Comparison of ENCODE assay signal across 12 cellular contexts in genomic region chr1:45979074-45979777, GRCh38.
DNase-seq lines count a peak whose midpoint lies in the region; FAIRE-seq and TF ChIP-seq lines count a peak whose summit lies in the region.
"Had no signal": no experiment of that assay in that cellular context is flagged by ENCODE, and none has a peak within 500 bp of the region (broad histone marks: within the 10 kb centered on the region; RNA-seq: fewer than 3 reads in every experiment).

No MANE protein-coding gene starts in this region.

- H3K27me3 ChIP-seq in endothelial cell of umbilical vein (ENCODE audit: control insufficient read depth in 2 of 2, insufficient read depth in 2 of 2, low read length in 2 of 2) (no peaks in the 10 kb centered on the region), sigmoid colon (no peaks in the 10 kb centered on the region)

- H3K9ac ChIP-seq in endothelial cell of umbilical vein (replicated peaks; ENCODE audit: extremely low read depth, insufficient read depth, low read length), result no peak overlapping the region

- no peak for FAIRE-seq in endothelial cell of umbilical vein (lab: Jason Lieb, UNC)

- TF ChIP-seq CTCF in endothelial cell of umbilical vein (IDR thresholded peaks at IDR 0.05; ENCODE audit: extremely low read depth in 1 of 2, insufficient read depth in 1 of 2, low read depth in 1 of 2, low read length in 2 of 2) (no peak), sigmoid colon (IDR thresholded peaks at IDR 0.05) (no peak)

- intact Hi-C loops in endothelial cell of umbilical vein (cut with micrococcal nuclease) (no loop called here), sigmoid colon (cut with DNase I) (no loop called here)

- POLR2A ChIA-PET in endothelial cell of umbilical vein (lab: Charles Lee), result interaction anchor here (0.5 kb wide), 1 partner anchor 8 kb away, joined by 3 read pairs; no protein-coding TSS in a partner anchor

- H3K4me3 ChIP-seq in endothelial cell of umbilical vein (replicated peaks in 1 of 3; ENCODE audit: insufficient read depth in 1 of 3, low read depth in 1 of 3, low read length in 3 of 3) (no peak overlapping the region), sigmoid colon (no peak overlapping the region)

- dilution Hi-C loops in endothelial cell of umbilical vein (cut with MboI; ENCODE audit: extremely low pct_ligation_motif_present, low sequenced_read_pairs), result no loop called here

- H3K4me1 ChIP-seq in endothelial cell of umbilical vein (ENCODE audit: control insufficient read depth, extremely low read depth, insufficient read depth, low read length), result no peaks in the 10 kb centered on the region
- H3K4me1 ChIP-seq in sigmoid colon, result peaks cover 0 to 13% (median 10%) of the 10 kb centered on the region in 4 donors

- H2AFZ ChIP-seq in endothelial cell of umbilical vein (ENCODE audit: low read depth, low read length), result no peak overlapping the region

- H3K4me2 ChIP-seq in endothelial cell of umbilical vein (ENCODE audit: insufficient read depth, low read length), result no peak overlapping the region

- no peaks in the 10 kb centered on the region for H3K9me1 ChIP-seq in endothelial cell of umbilical vein (replicated peaks; ENCODE audit: control insufficient read depth, extremely low read depth, insufficient read depth, low read length)

- 7 to 64% methylated on average over 2 of the region's 2 CpGs for WGBS in sigmoid colon, 2 donors

- H3K79me2 ChIP-seq in endothelial cell of umbilical vein (ENCODE audit: control insufficient read depth, insufficient read depth, low read length), result no peaks in the 10 kb centered on the region

- H4K20me1 ChIP-seq in endothelial cell of umbilical vein (replicated peaks; ENCODE audit: control insufficient read depth, extremely low read depth, insufficient read depth, low read length), result no peaks in the 10 kb centered on the region

- TF ChIP-seq EP300 in sigmoid colon (IDR thresholded peaks at IDR 0.05), result no peak

- CTCF ChIA-PET in endothelial cell of umbilical vein (lab: Charles Lee), result interaction anchor here (0.7 to 0.9 kb wide), 2 partner anchors 244 to 349 kb away, joined by 3 read pairs; no protein-coding TSS in a partner anchor

- TF ChIP-seq POLR2A in endothelial cell of umbilical vein (IDR thresholded peaks at IDR 0.05; ENCODE audit: low read depth, low read length) (no peak), sigmoid colon (IDR thresholded peaks at IDR 0.05) (no peak)

- H3K27ac ChIP-seq in endothelial cell of umbilical vein (ENCODE audit: insufficient read depth, low read depth, low read length) (no peak overlapping the region), sigmoid colon (peak overlapping the region; percentile 1 to 35 (median 13))

- DNase-seq in LHCN-M2 (ENCODE audit: low read depth), result peak; percentile 50
- DNase-seq in NCI-H510A treated with DMSO at 0.1 percent for 48 hours (lab: John Stamatoyannopoulos, UW), result peak; percentile 94
- DNase-seq in endothelial cell of umbilical vein (ENCODE audit: low read depth, low spot score), result peak; percentile 69
- DNase-seq in sigmoid colon, result no peak
- DNase-seq in activated gamma-delta T cell (lab: John Stamatoyannopoulos, UW), result no peak
- no peak for DNase-seq in germinal center (ENCODE audit: low spot score)
- no peak for DNase-seq in stimulated activated CD4-positive, alpha-beta T cell treated with anti-CD3 and anti-CD28 coated beads, Interleukin-4, amount 100 ng/mL, for 24 hours
- DNase-seq in SKM-1 (lab: John Stamatoyannopoulos, UW; ENCODE audit: unreplicated experiment), result no peak
- DNase-seq: cortex of kidney, DND-41, H7, NCI-H524 had no signal

- H3K36me3 ChIP-seq in endothelial cell of umbilical vein (ENCODE audit: control insufficient read depth in 2 of 2, extremely low read depth in 1 of 2, insufficient read depth in 2 of 2, low read length in 2 of 2), result no peaks in the 10 kb centered on the region
- no peaks in the 10 kb centered on the region for H3K36me3 ChIP-seq in sigmoid colon

- H3K9me3 ChIP-seq in endothelial cell of umbilical vein (replicated peaks; ENCODE audit: control insufficient read depth, insufficient read depth, low read length) (no peaks in the 10 kb centered on the region), sigmoid colon (no peaks in the 10 kb centered on the region)

- BruUV-seq in endothelial cell of umbilical vein (replicated peaks; lab: Mats Ljungman, UMichigan), result no TSS peak

TF ChIP-seq in endothelial cell of umbilical vein, 7 proteins besides CTCF, POLR2A, EP300 and RAD21:
- TF ChIP-seq JUN (IDR thresholded peaks at IDR 0.05; ENCODE audit: borderline replicate concordance, insufficient read depth, insufficient read length, low read depth), result no peak
- TF ChIP-seq MYC (IDR thresholded peaks at IDR 0.05; ENCODE audit: low read depth, low read length), result no peak
- TF ChIP-seq FOS (IDR thresholded peaks at IDR 0.05; ENCODE audit: borderline replicate concordance, insufficient read depth, low read length), result peak; percentile 8

Comparison
In these comparisons a context has a peak if more than half of its experiments do, and no peak if none do; other contexts are left out.
1. DNase-seq: peak in LHCN-M2 (single experiment), NCI-H510A treated with DMSO at 0.1 percent for 48 hours (single experiment) and endothelial cell of umbilical vein (single experiment); none in sigmoid colon (single experiment), activated gamma-delta T cell (single experiment), germinal center (single experiment), stimulated activated CD4-positive, alpha-beta T cell treated with anti-CD3 and anti-CD28 coated beads, Interleukin-4, amount 100 ng/mL, for 24 hours (single experiment) and SKM-1 (single experiment).